In the genomic region with DNA sequence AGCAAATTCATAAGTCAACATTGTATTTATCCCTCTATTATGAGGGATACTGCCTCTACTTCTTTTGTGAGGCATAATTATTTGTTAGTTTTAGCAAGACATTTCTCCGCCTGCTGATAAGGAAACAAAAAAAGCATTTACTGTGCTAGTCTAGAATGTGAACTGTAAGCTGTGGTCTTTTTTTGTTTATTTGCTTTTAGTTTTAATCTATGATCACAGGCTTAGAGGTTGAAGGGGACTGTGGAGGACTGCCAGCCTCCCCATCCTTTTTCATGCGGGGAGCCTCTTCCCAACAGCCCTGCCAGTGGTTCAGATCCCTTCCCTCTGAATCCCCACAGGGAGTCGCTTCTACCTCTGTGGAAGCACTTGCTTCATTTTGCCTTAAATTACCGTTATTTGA, we compare ENCODE assay signal across 19 cellular contexts.
DNase-seq lines count a peak whose midpoint lies in the region; ATAC-seq and TF ChIP-seq lines count a peak whose summit lies in the region.
"Had no signal": no experiment of that assay in that cellular context is flagged by ENCODE, and none has a peak within 500 bp of the region (broad histone marks: within the 10 kb centered on the region; RNA-seq: fewer than 3 reads in every experiment).

No MANE protein-coding gene starts in this region.

- no peak overlapping the region for H3K4me3 Mint-ChIP-seq in nephron progenitor cell
- no peak overlapping the region for H3K4me3 Mint-ChIP-seq in T-helper 2 cell treated with Interferon-gamma antibody and Interleukin-4, amounts not matched to agents 5 μg/mL and 100 μg/mL, for 36 hours

- intact Hi-C loops in lower lobe of right lung (cut with DNase I): no loop called here

- CTCF ChIA-PET in SK-N-SH (lab: Yijun Ruan, JAX): interaction anchor here (1.3 kb wide), 2 partner anchors 28 to 40 kb away, joined by 4 read pairs; no protein-coding TSS in a partner anchor

- peaks cover 22% of the 10 kb centered on the region for H3K4me1 ChIP-seq in SJCRH30
- H3K4me1 ChIP-seq in lower lobe of right lung: no peaks in the 10 kb centered on the region
- peaks cover 0 to 43% of the 10 kb centered on the region in 2 experiments; a peak in 2 of 4 replicates for H3K4me1 ChIP-seq in SK-N-SH (ENCODE audit: control insufficient read depth in 1 of 2, insufficient read depth in 2 of 2, low read depth in 1 of 2, low read length in 1 of 2)

- peak overlapping the region; percentile 28 for H3K27ac Mint-ChIP-seq in nephron progenitor cell
- no peak overlapping the region for H3K27ac Mint-ChIP-seq in T-helper 2 cell treated with Interferon-gamma antibody and Interleukin-4, amounts not matched to agents 5 μg/mL and 100 μg/mL, for 36 hours

- no peaks in the 10 kb centered on the region for H3K9me2 ChIP-seq in SK-N-SH

- H3K9ac ChIP-seq in SK-N-SH: no peak overlapping the region
- H3K9ac ChIP-seq: GM23248, KMS-11 had no signal

- POLR2A ChIA-PET in SK-N-SH (lab: Yijun Ruan, JAX): no interaction called here

- H3K36me3 Mint-ChIP-seq in nephron progenitor cell (ENCODE audit: low read depth): peaks cover 16% of the 10 kb centered on the region
- H3K36me3 Mint-ChIP-seq in T-helper 2 cell treated with Interferon-gamma antibody and Interleukin-4, amounts not matched to agents 5 μg/mL and 100 μg/mL, for 36 hours (ENCODE audit: low read depth): no peaks in the 10 kb centered on the region

- 95% methylated on average over 4 of the region's 4 CpGs for WGBS in SK-N-SH (ENCODE audit: low lambda C conversion rate)

- DNase-seq in NCI-H1105 (lab: John Stamatoyannopoulos, UW): peak; percentile 35
- no peak for DNase-seq in NCI-H1105 treated with DMSO at 0.1 percent for 48 hours (lab: John Stamatoyannopoulos, UW)
- peak in 2 of 3 experiments; percentile 43 to 70 for DNase-seq in NCI-H1417 (lab: John Stamatoyannopoulos, UW)
- DNase-seq in SJCRH30: peak; percentile 41 to 45
- DNase-seq in nephron progenitor cell: no peak
- no peak for DNase-seq in lower lobe of right lung
- no peak for DNase-seq in T-helper 2 cell treated with Interferon-gamma antibody and Interleukin-4, amounts not matched to agents 5 μg/mL and 100 μg/mL, for 36 hours (ENCODE audit: low spot score)
- DNase-seq in SK-N-SH: no peak
- DNase-seq: Caco-2, DMS79, GDM1, GM23248, MG63, NCI-H1694 treated with DMSO at 0.1 percent for 48 hours, NCI-H524 treated with DMSO at 0.1 percent for 48 hours, PC-9 had no signal

- H3K4me2 ChIP-seq in SK-N-SH: no peak overlapping the region
- H3K4me2 ChIP-seq: KMS-11, PC-9 had no signal

- H2AFZ ChIP-seq in SK-N-SH (ENCODE audit: low read depth): no peak overlapping the region
- H2AFZ ChIP-seq: GM23248, PC-9 had no signal

- H3K9me3 Mint-ChIP-seq in nephron progenitor cell: no peaks in the 10 kb centered on the region
- H3K9me3 Mint-ChIP-seq in T-helper 2 cell treated with Interferon-gamma antibody and Interleukin-4, amounts not matched to agents 5 μg/mL and 100 μg/mL, for 36 hours: no peaks in the 10 kb centered on the region

- no peak for TF ChIP-seq CTCF in nephron progenitor cell (IDR thresholded peaks at IDR 0.05)
- no peak for TF ChIP-seq CTCF in lower lobe of right lung (IDR thresholded peaks at IDR 0.05)
- TF ChIP-seq CTCF in SK-N-SH (IDR thresholded peaks at IDR 0.05): no peak

- no peaks in the 10 kb centered on the region for H3K36me3 ChIP-seq in SJCRH30
- H3K36me3 ChIP-seq in lower lobe of right lung: no peaks in the 10 kb centered on the region
- peaks cover 0 to 13% of the 10 kb centered on the region in 2 experiments for H3K36me3 ChIP-seq in SK-N-SH (replicated peaks in 1 of 2; ENCODE audit: control insufficient read depth in 1 of 2, insufficient read depth in 2 of 2, low read length in 1 of 2)
- H3K36me3 ChIP-seq: MG63 had no signal

- TF ChIP-seq EP300 in SK-N-SH (IDR thresholded peaks at IDR 0.05; ENCODE audit: borderline replicate concordance in 1 of 2, low read depth in 1 of 2, low read length in 1 of 2): no peak

- H3K27me3 ChIP-seq in SJCRH30 (no peaks in the 10 kb centered on the region), lower lobe of right lung (ENCODE audit: low read depth) (no peaks in the 10 kb centered on the region), SK-N-SH (ENCODE audit: insufficient read depth) (no peaks in the 10 kb centered on the region)

- H3F3A ChIP-seq in SK-N-SH (replicated peaks; ENCODE audit: insufficient read depth): no peaks in the 10 kb centered on the region

- H3K4me3 ChIP-seq in SJCRH30: no peak overlapping the region
- H3K4me3 ChIP-seq in lower lobe of right lung: no peak overlapping the region
- no peak overlapping the region for H3K4me3 ChIP-seq in SK-N-SH (ENCODE audit: low read depth in 2 of 2, low read length in 1 of 2)
- H3K4me3 ChIP-seq: GM23248, MG63, PC-9 had no signal

- H3K27ac ChIP-seq in SJCRH30 (no peak overlapping the region), lower lobe of right lung (no peak overlapping the region), SK-N-SH (ENCODE audit: low read depth in 2 of 2, low read length in 1 of 2) (no peak overlapping the region; a peak in 1 of 4 replicates)
- H3K27ac ChIP-seq: C4-2B, GM23248, KMS-11, PC-9 had no signal

- no peaks in the 10 kb centered on the region for H4K20me1 ChIP-seq in SK-N-SH (ENCODE audit: insufficient read depth)

- H3K4me1 Mint-ChIP-seq in nephron progenitor cell: peaks cover 40% of the 10 kb centered on the region
- no peaks in the 10 kb centered on the region for H3K4me1 Mint-ChIP-seq in T-helper 2 cell treated with Interferon-gamma antibody and Interleukin-4, amounts not matched to agents 5 μg/mL and 100 μg/mL, for 36 hours (ENCODE audit: low read depth)

- no peaks in the 10 kb centered on the region; the same call in 1 of the 2 replicates for H3K9me3 ChIP-seq in SJCRH30 (replicated peaks)
- H3K9me3 ChIP-seq in lower lobe of right lung: no peaks in the 10 kb centered on the region
- H3K9me3 ChIP-seq in SK-N-SH: no peaks in the 10 kb centered on the region
- H3K9me3 ChIP-seq: Caco-2, MG63 had no signal

- no peaks in the 10 kb centered on the region for H3K79me2 ChIP-seq in SK-N-SH (ENCODE audit: insufficient read depth)

- no peak for ATAC-seq in lower lobe of right lung
- ATAC-seq: SK-N-SH treated with all-trans-retinoic acid at 6 μM for 48 hours had no signal

- no peaks in the 10 kb centered on the region for H3K27me3 Mint-ChIP-seq in nephron progenitor cell (ENCODE audit: low read depth, poor library complexity)
- H3K27me3 Mint-ChIP-seq in T-helper 2 cell treated with Interferon-gamma antibody and Interleukin-4, amounts not matched to agents 5 μg/mL and 100 μg/mL, for 36 hours (ENCODE audit: low read depth): no peaks in the 10 kb centered on the region

- no peak for TF ChIP-seq RAD21 in SK-N-SH (IDR thresholded peaks at IDR 0.05; ENCODE audit: low read length)

TF ChIP-seq in SK-N-SH, 30 proteins besides CTCF, POLR2A, EP300 and RAD21:
- TF ChIP-seq JUND (IDR thresholded peaks at IDR 0.05) (no peak), FOXM1 (IDR thresholded peaks at IDR 0.05; ENCODE audit: low read depth) (no peak)
- TF ChIP-seq, protein P1, sequence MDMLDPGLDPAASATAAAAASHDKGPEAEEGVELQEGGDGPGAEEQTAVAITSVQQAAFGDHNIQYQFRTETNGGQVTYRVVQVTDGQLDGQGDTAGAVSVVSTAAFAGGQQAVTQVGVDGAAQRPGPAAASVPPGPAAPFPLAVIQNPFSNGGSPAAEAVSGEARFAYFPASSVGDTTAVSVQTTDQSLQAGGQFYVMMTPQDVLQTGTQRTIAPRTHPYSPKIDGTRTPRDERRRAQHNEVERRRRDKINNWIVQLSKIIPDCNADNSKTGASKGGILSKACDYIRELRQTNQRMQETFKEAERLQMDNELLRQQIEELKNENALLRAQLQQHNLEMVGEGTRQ (IDR thresholded peaks at IDR 0.05; ENCODE audit: borderline replicate concordance, low read depth, low read length): no peak

Comparison
In these comparisons a context has a peak if more than half of its experiments do, and no peak if none do; other contexts are left out.
1. DNase-seq: peak in NCI-H1105 (single experiment), NCI-H1417 (2 of 3) and SJCRH30 (2 of 2); none in NCI-H1105 treated with DMSO at 0.1 percent for 48 hours (single experiment), nephron progenitor cell (single experiment), lower lobe of right lung (single experiment), T-helper 2 cell treated with Interferon-gamma antibody and Interleukin-4, amounts not matched to agents 5 μg/mL and 100 μg/mL, for 36 hours (single experiment) and SK-N-SH (single experiment).